In genomic region chr2:191838526-191838925, GRCh38 we compare ENCODE assay signal across 16 cellular contexts. TPM values are rescaled to one million over a fixed set of nuclear protein-coding genes. Genes with fewer than 3 reads are reported as not detected.
DNase-seq lines count a peak whose midpoint lies in the region; ATAC-seq, FAIRE-seq and TF ChIP-seq lines count a peak whose summit lies in the region.
"Had no signal": no experiment of that assay in that cellular context is flagged by ENCODE, and none has a peak within 500 bp of the region (broad histone marks: within the 10 kb centered on the region; RNA-seq: fewer than 3 reads in every experiment).

No MANE protein-coding gene starts in this region.

- TF ChIP-seq POLR2A in endothelial cell of umbilical vein (IDR thresholded peaks at IDR 0.05; ENCODE audit: low read depth, low read length), result no peak

- H3K4me2 ChIP-seq in endothelial cell of umbilical vein (ENCODE audit: insufficient read depth, low read length), result peak overlapping the region; percentile 42
- H3K4me2 ChIP-seq: A549 had no signal

- H3K36me3 ChIP-seq in right atrium auricular region, result peaks cover 29% of the 10 kb centered on the region
- peaks cover 17 to 34% of the 10 kb centered on the region in 2 experiments for H3K36me3 ChIP-seq in endothelial cell of umbilical vein (ENCODE audit: control insufficient read depth in 2 of 2, extremely low read depth in 1 of 2, insufficient read depth in 2 of 2, low read length in 2 of 2)
- peaks cover 2 to 21% (median 13%) of the 10 kb centered on the region in 5 donors for H3K36me3 ChIP-seq in subcutaneous abdominal adipose tissue (ENCODE audit: control insufficient read depth in 5 of 5, insufficient read depth in 5 of 5, low read length in 5 of 5)
- H3K36me3 ChIP-seq: BE2C had no signal

- H3K36me3 Mint-ChIP-seq in activated T-cell treated with anti-CD3 and anti-CD28 coated beads, Interleukin-2, amount 50 U/mL, for 4 hours (ENCODE audit: insufficient read depth), result no peaks in the 10 kb centered on the region
- H3K36me3 Mint-ChIP-seq: CD4-positive, alpha-beta memory T cell had no signal

- FAIRE-seq in endothelial cell of umbilical vein (lab: Jason Lieb, UNC), result no peak
- FAIRE-seq: A549, GM12878, GM18507 had no signal

- no peak overlapping the region for H3K4me3 Mint-ChIP-seq in activated T-cell treated with anti-CD3 and anti-CD28 coated beads, Interleukin-2, amount 50 U/mL, for 4 hours
- H3K4me3 Mint-ChIP-seq: CD4-positive, alpha-beta memory T cell had no signal

- CTCF ChIA-PET in endothelial cell of umbilical vein (lab: Charles Lee), result interaction anchor here (1.3 to 13.9 kb wide), 3 partner anchors 20 to 323 kb away, joined by 3 to 186 read pairs (median 4); no protein-coding TSS in a partner anchor

- no peaks in the 10 kb centered on the region for H3K9me3 Mint-ChIP-seq in activated T-cell treated with anti-CD3 and anti-CD28 coated beads, Interleukin-2, amount 50 U/mL, for 4 hours

- no TSS peak for BruUV-seq in endothelial cell of umbilical vein (replicated peaks; lab: Mats Ljungman, UMichigan)

- H3K4me1 Mint-ChIP-seq in activated T-cell treated with anti-CD3 and anti-CD28 coated beads, Interleukin-2, amount 50 U/mL, for 4 hours (ENCODE audit: low read depth), result no peaks in the 10 kb centered on the region
- H3K4me1 Mint-ChIP-seq: CD4-positive, alpha-beta memory T cell had no signal

- POLR2A ChIA-PET in endothelial cell of umbilical vein (lab: Charles Lee), result interaction anchor here (1.0 to 1.4 kb wide), 2 partner anchors 8 to 324 kb away, joined by 4 read pairs; partner anchors contain the start of gene CAVIN2

- TF ChIP-seq CTCF in right atrium auricular region (IDR thresholded peaks at IDR 0.05) (no peak), endothelial cell of umbilical vein (IDR thresholded peaks at IDR 0.05; ENCODE audit: extremely low read depth in 1 of 2, insufficient read depth in 1 of 2, low read depth in 1 of 2, low read length in 2 of 2) (no peak)

- H3K9ac ChIP-seq in endothelial cell of umbilical vein (replicated peaks; ENCODE audit: extremely low read depth, insufficient read depth, low read length), result no peak overlapping the region
- no peak overlapping the region for H3K9ac ChIP-seq in subcutaneous abdominal adipose tissue (ENCODE audit: low read length in 5 of 5)
- H3K9ac ChIP-seq: GM23248 had no signal

- peaks cover 11% of the 10 kb centered on the region for H4K20me1 ChIP-seq in endothelial cell of umbilical vein (replicated peaks; ENCODE audit: control insufficient read depth, extremely low read depth, insufficient read depth, low read length)

- intact Hi-C loops in Right ventricle myocardium superior (cut with DNase I), result no loop called here
- intact Hi-C loops in endothelial cell of umbilical vein (cut with micrococcal nuclease), result no loop called here

- H3K9me3 ChIP-seq in right atrium auricular region (no peaks in the 10 kb centered on the region), endothelial cell of umbilical vein (replicated peaks; ENCODE audit: control insufficient read depth, insufficient read depth, low read length) (no peaks in the 10 kb centered on the region), subcutaneous abdominal adipose tissue (ENCODE audit: control insufficient read depth in 5 of 5, low read length in 5 of 5) (no peaks in the 10 kb centered on the region)
- H3K9me3 ChIP-seq: A549, BE2C had no signal

- dilution Hi-C loops in endothelial cell of umbilical vein (cut with MboI; ENCODE audit: extremely low pct_ligation_motif_present, low sequenced_read_pairs), result no loop called here

- H3K4me1 ChIP-seq in right atrium auricular region (peaks cover 0 to 70% of the 10 kb centered on the region in 2 donors), endothelial cell of umbilical vein (ENCODE audit: control insufficient read depth, extremely low read depth, insufficient read depth, low read length) (peaks cover 63% of the 10 kb centered on the region), subcutaneous abdominal adipose tissue (ENCODE audit: control insufficient read depth in 5 of 5, insufficient read depth in 5 of 5, low read length in 5 of 5) (peaks cover 3 to 70% (median 58%) of the 10 kb centered on the region in 5 donors)
- H3K4me1 ChIP-seq: BE2C had no signal

- H3K4me3 ChIP-seq in right atrium auricular region, result no peak overlapping the region
- H3K4me3 ChIP-seq in endothelial cell of umbilical vein (replicated peaks in 1 of 3; ENCODE audit: insufficient read depth in 1 of 3, low read depth in 1 of 3, low read length in 3 of 3), result peak overlapping the region in 1 of 3 experiments; percentile 12
- H3K4me3 ChIP-seq in subcutaneous abdominal adipose tissue (ENCODE audit: low read depth in 1 of 5, low read length in 5 of 5), result peak overlapping the region in 1 of 5 donors; percentile 9
- H3K4me3 ChIP-seq: A549, GM12878, GM23248 had no signal

- no peaks in the 10 kb centered on the region for H3K27me3 ChIP-seq in right atrium auricular region
- H3K27me3 ChIP-seq in endothelial cell of umbilical vein (ENCODE audit: control insufficient read depth in 2 of 2, insufficient read depth in 2 of 2, low read length in 2 of 2), result no peaks in the 10 kb centered on the region
- H3K27me3 ChIP-seq in subcutaneous abdominal adipose tissue (ENCODE audit: control insufficient read depth in 5 of 5, insufficient read depth in 4 of 5, low read length in 5 of 5), result no peaks in the 10 kb centered on the region
- H3K27me3 ChIP-seq: BE2C had no signal

- DNase-seq in right atrium auricular region (ENCODE audit: low spot score), result no peak
- no peak for DNase-seq in Right ventricle myocardium superior
- DNase-seq in LHCN-M2 (ENCODE audit: low read depth), result peak; percentile 32
- DNase-seq in endothelial cell of umbilical vein (ENCODE audit: low read depth, low spot score), result peak; percentile 37
- no peak for DNase-seq in HuH-7 (ENCODE audit: low spot score)
- no peak for DNase-seq in activated T-cell treated with anti-CD3 and anti-CD28 coated beads, Interleukin-2, amount 50 U/mL, for 4 hours
- DNase-seq: BE2C; CD4-positive, alpha-beta memory T cell; DMS79; GM23248; H7 had no signal

- H3K27me3 Mint-ChIP-seq in activated T-cell treated with anti-CD3 and anti-CD28 coated beads, Interleukin-2, amount 50 U/mL, for 4 hours (ENCODE audit: low read depth), result peaks cover 11% of the 10 kb centered on the region

- H3K27ac ChIP-seq in right atrium auricular region, result peak overlapping the region; percentile 79 to 93
- no peak overlapping the region for H3K27ac ChIP-seq in endothelial cell of umbilical vein (ENCODE audit: insufficient read depth, low read depth, low read length)
- peak overlapping the region; percentile 68 for H3K27ac ChIP-seq in subcutaneous abdominal adipose tissue (ENCODE audit: low read depth, low read length)
- H3K27ac ChIP-seq: A549, C4-2B, GM23248 had no signal

- H3K9me1 ChIP-seq in endothelial cell of umbilical vein (replicated peaks; ENCODE audit: control insufficient read depth, extremely low read depth, insufficient read depth, low read length), result no peaks in the 10 kb centered on the region

- no peak overlapping the region for H2AFZ ChIP-seq in endothelial cell of umbilical vein (ENCODE audit: low read depth, low read length)
- H2AFZ ChIP-seq: GM23248 had no signal

- no peak for ATAC-seq in Right ventricle myocardium superior (ENCODE audit: poor library complexity)
- no peak for ATAC-seq in activated T-cell treated with anti-CD3 and anti-CD28 coated beads, Interleukin-2, amount 50 U/mL, for 4 hours
- ATAC-seq: A549, GM12878 had no signal

- peaks cover 72% of the 10 kb centered on the region for H3K79me2 ChIP-seq in endothelial cell of umbilical vein (ENCODE audit: control insufficient read depth, insufficient read depth, low read length)

TF ChIP-seq in endothelial cell of umbilical vein, 7 proteins besides CTCF, POLR2A, EP300 and RAD21:
- no peak for TF ChIP-seq JUN (IDR thresholded peaks at IDR 0.05; ENCODE audit: borderline replicate concordance, insufficient read depth, insufficient read length, low read depth)
- no peak for TF ChIP-seq EZH2 (IDR thresholded peaks at IDR 0.05; ENCODE audit: borderline replicate concordance, low read depth, low read length, severe bottlenecking)
- no peak for TF ChIP-seq MYC (IDR thresholded peaks at IDR 0.05; ENCODE audit: low read depth, low read length)
- no peak for TF ChIP-seq GATA2 (IDR thresholded peaks at IDR 0.05; ENCODE audit: insufficient read depth, insufficient read length, low read depth, low read length)
- TF ChIP-seq MAX (IDR thresholded peaks at IDR 0.05; ENCODE audit: insufficient read depth, insufficient read length), result no peak
- TF ChIP-seq FOS (IDR thresholded peaks at IDR 0.05; ENCODE audit: borderline replicate concordance, insufficient read depth, low read length), result no peak
- TF ChIP-seq POLR2AphosphoS5 (IDR thresholded peaks at IDR 0.05; ENCODE audit: insufficient read depth, low read depth, low read length), result no peak

RNA-seq across cellular contexts. Expression of gene CAVIN2, which starts 8.4 kb away (rescaled TPM):
- total RNA-seq in right atrium auricular region (100 to 1,000 TPM; 118 to 263 TPM), Right ventricle myocardium superior (104 TPM), LHCN-M2 (2014; rRNA removed) (388 and 506 TPM in 2 replicates), endothelial cell of umbilical vein (171 and 202 TPM in 2 replicates)
- 228 TPM for polyA plus RNA-seq in LHCN-M2 (2012)
- 210 and 260 TPM in 2 replicates for polyA plus RNA-seq in endothelial cell of umbilical vein
- 295 and 361 TPM in 2 replicates for polyA plus RNA-seq in endothelial cell of umbilical vein (2011; cell fraction: cytosol; rRNA removed)
- polyA plus RNA-seq in endothelial cell of umbilical vein (2011; cell fraction: nucleus; rRNA removed), result 236 and 302 TPM in 2 replicates
- 209 and 239 TPM in 2 replicates for polyA plus RNA-seq in endothelial cell of umbilical vein (2012)
- 336 and 384 TPM in 2 replicates for polyA minus RNA-seq in endothelial cell of umbilical vein
- not detected for polyA minus RNA-seq in endothelial cell of umbilical vein (2011; cell fraction: cytosol; rRNA and poly(A)+ RNA removed)
- 217 and 316 TPM in 2 replicates for polyA minus RNA-seq in endothelial cell of umbilical vein (2011; cell fraction: nucleus; rRNA and poly(A)+ RNA removed)
- under 1 TPM; 0.08 to 0.38 (median 0.33) TPM for total RNA-seq in activated T-cell treated with anti-CD3 and anti-CD28 coated beads, Interleukin-2, amount 50 U/mL, for 4 hours
- total RNA-seq: CD4-positive, alpha-beta memory T cell; GM12878 had no signal
- polyA plus RNA-seq: GM12878 had no signal

Comparison
In these comparisons a context has a peak if more than half of its experiments do, and no peak if none do; other contexts are left out.
1. DNase-seq: peak in LHCN-M2 (single experiment) and endothelial cell of umbilical vein (single experiment); none in right atrium auricular region (single experiment), Right ventricle myocardium superior (single experiment), HuH-7 (single experiment) and activated T-cell treated with anti-CD3 and anti-CD28 coated beads, Interleukin-2, amount 50 U/mL, for 4 hours (single experiment).
2. RNA of gene CAVIN2, which starts 8.4 kb away (total RNA-seq): 388 to 506 TPM in LHCN-M2, 118 to 263 TPM in right atrium auricular region, 171 to 202 TPM in endothelial cell of umbilical vein and 104 TPM in Right ventricle myocardium superior (single experiment); 0.08 to 0.38 TPM in activated T-cell treated with anti-CD3 and anti-CD28 coated beads, Interleukin-2, amount 50 U/mL, for 4 hours; every median in the first group is over 10 times any median in the second.